In the genomic region with DNA sequence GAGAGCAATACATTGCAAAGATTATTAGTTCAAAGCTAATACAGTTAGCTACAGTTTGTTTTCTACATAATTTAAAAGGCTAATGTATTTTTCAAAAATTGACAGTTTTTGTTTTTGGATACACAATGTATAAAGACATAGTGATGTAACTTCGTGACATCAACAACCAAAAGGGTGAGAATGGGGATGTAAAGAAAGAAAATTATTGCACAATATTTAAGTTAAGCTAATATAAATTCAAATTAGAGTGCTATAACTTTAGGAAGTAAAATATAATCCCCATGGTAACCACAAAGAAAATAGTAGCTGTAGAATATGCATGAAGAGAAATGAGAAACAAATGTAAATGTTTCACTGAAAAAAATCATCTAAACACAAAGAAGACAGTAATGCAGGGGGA, we compare ENCODE assay signal across 6 cellular contexts.
"Had no signal": no experiment of that assay in that cellular context is flagged by ENCODE, and none has a peak within 500 bp of the region (broad histone marks: within the 10 kb centered on the region; RNA-seq: fewer than 3 reads in every experiment).

No MANE protein-coding gene starts in this region.

- FAIRE-seq: HTR-8/SVneo had no signal

- H3K27ac ChIP-seq: HL-60, KMS-11 had no signal

- H3K9ac ChIP-seq: KMS-11 had no signal

- DNase-seq: Karpas-422, KBM-7, KG1 had no signal

- H3K4me2 ChIP-seq: KMS-11 had no signal
